ENCODE assay signal across 2 cellular contexts in the genomic region with DNA sequence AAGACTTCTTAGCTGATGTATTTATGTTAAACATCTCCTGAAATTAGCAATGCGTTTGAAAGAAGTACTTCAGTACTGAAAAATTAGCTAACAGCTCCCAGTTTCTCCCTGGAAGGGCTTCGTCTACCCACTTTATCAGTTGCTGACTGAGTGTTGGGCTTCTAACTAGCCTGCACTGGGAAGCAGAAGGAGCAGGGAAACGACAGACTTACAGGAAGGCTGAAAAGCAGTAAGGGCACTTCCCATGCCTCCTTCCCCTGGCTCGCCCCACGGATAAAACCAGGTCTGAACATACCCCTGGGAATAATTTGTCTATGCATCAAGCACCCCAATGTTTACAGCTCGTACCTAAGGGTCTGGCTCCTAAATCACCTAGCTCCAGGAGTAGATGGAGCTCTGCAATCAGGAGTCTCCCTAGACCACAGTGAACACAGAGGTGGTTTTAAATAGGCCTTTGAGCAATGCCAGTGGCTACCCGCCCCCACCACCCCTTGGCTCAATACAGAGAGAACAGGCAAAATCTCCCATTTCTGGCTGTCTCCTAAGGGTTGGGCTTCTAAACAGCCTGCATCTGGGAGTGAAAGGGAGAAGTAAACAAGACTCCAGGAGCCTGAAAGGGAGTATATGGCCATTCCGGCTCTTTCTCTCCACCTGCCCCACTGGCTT.
TF ChIP-seq lines count a peak whose summit lies in the region.

No MANE protein-coding gene starts in this region.

TF ChIP-seq in H1, 55 proteins besides CTCF, POLR2A, EP300 and RAD21:
- TF ChIP-seq CBX5 (IDR thresholded peaks at IDR 0.05; ENCODE audit: low read depth, low read length) (no peak), SAP30 (IDR thresholded peaks at IDR 0.05; ENCODE audit: insufficient read depth, insufficient replicate concordance, low read length) (no peak), SP1 (IDR thresholded peaks at IDR 0.05; ENCODE audit: low read depth, low read length) (no peak), SP4 (IDR thresholded peaks at IDR 0.05; ENCODE audit: low read length) (no peak), CBX8 (IDR thresholded peaks at IDR 0.05; ENCODE audit: borderline replicate concordance, low read depth, low read length) (no peak), ASH2L (IDR thresholded peaks at IDR 0.05; ENCODE audit: low read length) (no peak), HDAC6 (IDR thresholded peaks at IDR 0.05; ENCODE audit: low read depth, low read length) (no peak), KDM4A (IDR thresholded peaks at IDR 0.05; ENCODE audit: low read depth, low read length, severe bottlenecking) (no peak), RXRA (IDR thresholded peaks at IDR 0.05; ENCODE audit: insufficient read depth, low read depth, low read length) (no peak), TBP (IDR thresholded peaks at IDR 0.05; ENCODE audit: low read depth, low read length) (no peak), EGR1 (IDR thresholded peaks at IDR 0.05; ENCODE audit: borderline replicate concordance, low read depth, low read length) (no peak), TAF7 (optimal IDR thresholded peaks at IDR 0.05; ENCODE audit: borderline replicate concordance, low read depth, low read length) (no peak)
- TF ChIP-seq, protein P1, sequence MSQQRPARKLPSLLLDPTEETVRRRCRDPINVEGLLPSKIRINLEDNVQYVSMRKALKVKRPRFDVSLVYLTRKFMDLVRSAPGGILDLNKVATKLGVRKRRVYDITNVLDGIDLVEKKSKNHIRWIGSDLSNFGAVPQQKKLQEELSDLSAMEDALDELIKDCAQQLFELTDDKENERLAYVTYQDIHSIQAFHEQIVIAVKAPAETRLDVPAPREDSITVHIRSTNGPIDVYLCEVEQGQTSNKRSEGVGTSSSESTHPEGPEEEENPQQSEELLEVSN (IDR thresholded peaks at IDR 0.05) = no peak

TF ChIP-seq in HepG2, 621 proteins besides CTCF, POLR2A, EP300 and RAD21:
- no peak for TF ChIP-seq ZNF720 (CRISPR knock-in tag; IDR thresholded peaks at IDR 0.05)
- TF ChIP-seq SRSF1 (optimal IDR thresholded peaks at IDR 0.05; ENCODE audit: low read depth, low read length) = no peak
- peak; percentile 43 for TF ChIP-seq POLR2AphosphoS5 (IDR thresholded peaks at IDR 0.05; ENCODE audit: low read depth, low read length)
- TF ChIP-seq, protein P2, sequence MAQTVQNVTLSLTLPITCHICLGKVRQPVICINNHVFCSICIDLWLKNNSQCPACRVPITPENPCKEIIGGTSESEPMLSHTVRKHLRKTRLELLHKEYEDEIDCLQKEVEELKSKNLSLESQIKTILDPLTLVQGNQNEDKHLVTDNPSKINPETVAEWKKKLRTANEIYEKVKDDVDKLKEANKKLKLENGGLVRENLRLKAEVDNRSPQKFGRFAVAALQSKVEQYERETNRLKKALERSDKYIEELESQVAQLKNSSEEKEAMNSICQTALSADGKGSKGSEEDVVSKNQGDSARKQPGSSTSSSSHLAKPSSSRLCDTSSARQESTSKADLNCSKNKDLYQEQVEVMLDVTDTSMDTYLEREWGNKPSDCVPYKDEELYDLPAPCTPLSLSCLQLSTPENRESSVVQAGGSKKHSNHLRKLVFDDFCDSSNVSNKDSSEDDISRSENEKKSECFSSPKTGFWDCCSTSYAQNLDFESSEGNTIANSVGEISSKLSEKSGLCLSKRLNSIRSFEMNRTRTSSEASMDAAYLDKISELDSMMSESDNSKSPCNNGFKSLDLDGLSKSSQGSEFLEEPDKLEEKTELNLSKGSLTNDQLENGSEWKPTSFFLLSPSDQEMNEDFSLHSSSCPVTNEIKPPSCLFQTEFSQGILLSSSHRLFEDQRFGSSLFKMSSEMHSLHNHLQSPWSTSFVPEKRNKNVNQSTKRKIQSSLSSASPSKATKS (CRISPR knock-in tag; IDR thresholded peaks at IDR 0.05) = no peak
- TF ChIP-seq, protein P3, sequence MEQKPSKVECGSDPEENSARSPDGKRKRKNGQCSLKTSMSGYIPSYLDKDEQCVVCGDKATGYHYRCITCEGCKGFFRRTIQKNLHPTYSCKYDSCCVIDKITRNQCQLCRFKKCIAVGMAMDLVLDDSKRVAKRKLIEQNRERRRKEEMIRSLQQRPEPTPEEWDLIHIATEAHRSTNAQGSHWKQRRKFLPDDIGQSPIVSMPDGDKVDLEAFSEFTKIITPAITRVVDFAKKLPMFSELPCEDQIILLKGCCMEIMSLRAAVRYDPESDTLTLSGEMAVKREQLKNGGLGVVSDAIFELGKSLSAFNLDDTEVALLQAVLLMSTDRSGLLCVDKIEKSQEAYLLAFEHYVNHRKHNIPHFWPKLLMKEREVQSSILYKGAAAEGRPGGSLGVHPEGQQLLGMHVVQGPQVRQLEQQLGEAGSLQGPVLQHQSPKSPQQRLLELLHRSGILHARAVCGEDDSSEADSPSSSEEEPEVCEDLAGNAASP (CRISPR knock-in tag; IDR thresholded peaks at IDR 0.05; ENCODE audit: borderline replicate concordance) = no peak
- TF ChIP-seq RBM22 (optimal IDR thresholded peaks at IDR 0.05; ENCODE audit: low read length) = peak; percentile 97
- no peak for TF ChIP-seq TARDBP (CRISPR knock-in tag; IDR thresholded peaks at IDR 0.05)
- no peak for TF ChIP-seq ZNF326 (CRISPR knock-in tag; IDR thresholded peaks at IDR 0.05; ENCODE audit: borderline replicate concordance)
- TF ChIP-seq, protein P4, sequence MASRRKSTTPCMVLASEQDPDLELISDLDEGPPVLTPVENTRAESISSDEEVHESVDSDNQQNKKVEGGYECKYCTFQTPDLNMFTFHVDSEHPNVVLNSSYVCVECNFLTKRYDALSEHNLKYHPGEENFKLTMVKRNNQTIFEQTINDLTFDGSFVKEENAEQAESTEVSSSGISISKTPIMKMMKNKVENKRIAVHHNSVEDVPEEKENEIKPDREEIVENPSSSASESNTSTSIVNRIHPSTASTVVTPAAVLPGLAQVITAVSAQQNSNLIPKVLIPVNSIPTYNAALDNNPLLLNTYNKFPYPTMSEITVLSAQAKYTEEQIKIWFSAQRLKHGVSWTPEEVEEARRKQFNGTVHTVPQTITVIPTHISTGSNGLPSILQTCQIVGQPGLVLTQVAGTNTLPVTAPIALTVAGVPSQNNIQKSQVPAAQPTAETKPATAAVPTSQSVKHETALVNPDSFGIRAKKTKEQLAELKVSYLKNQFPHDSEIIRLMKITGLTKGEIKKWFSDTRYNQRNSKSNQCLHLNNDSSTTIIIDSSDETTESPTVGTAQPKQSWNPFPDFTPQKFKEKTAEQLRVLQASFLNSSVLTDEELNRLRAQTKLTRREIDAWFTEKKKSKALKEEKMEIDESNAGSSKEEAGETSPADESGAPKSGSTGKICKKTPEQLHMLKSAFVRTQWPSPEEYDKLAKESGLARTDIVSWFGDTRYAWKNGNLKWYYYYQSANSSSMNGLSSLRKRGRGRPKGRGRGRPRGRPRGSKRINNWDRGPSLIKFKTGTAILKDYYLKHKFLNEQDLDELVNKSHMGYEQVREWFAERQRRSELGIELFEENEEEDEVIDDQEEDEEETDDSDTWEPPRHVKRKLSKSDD (CRISPR knock-in tag; IDR thresholded peaks at IDR 0.05; ENCODE audit: low read depth) = no peak
- no peak for TF ChIP-seq SMAD9 (CRISPR knock-in tag; IDR thresholded peaks at IDR 0.05)
- TF ChIP-seq ZNF607 (CRISPR knock-in tag; IDR thresholded peaks at IDR 0.05; ENCODE audit: borderline replicate concordance) = no peak
- peak; percentile 2; the same call in 1 of the 2 replicates for TF ChIP-seq RBFOX2 (IDR thresholded peaks at IDR 0.05; ENCODE audit: low read depth, low read length)
- TF ChIP-seq, protein P5, sequence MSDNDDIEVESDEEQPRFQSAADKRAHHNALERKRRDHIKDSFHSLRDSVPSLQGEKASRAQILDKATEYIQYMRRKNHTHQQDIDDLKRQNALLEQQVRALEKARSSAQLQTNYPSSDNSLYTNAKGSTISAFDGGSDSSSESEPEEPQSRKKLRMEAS (IDR thresholded peaks at IDR 0.05) = no peak
- no peak for TF ChIP-seq ZNF3 (CRISPR knock-in tag; IDR thresholded peaks at IDR 0.05)
- TF ChIP-seq HMG20A (CRISPR knock-in tag; IDR thresholded peaks at IDR 0.05; ENCODE audit: borderline replicate concordance) = no peak
- TF ChIP-seq YEATS4 (CRISPR knock-in tag; IDR thresholded peaks at IDR 0.05; ENCODE audit: borderline replicate concordance) = no peak
- peak; percentile 89; the same call in 1 of the 2 replicates for TF ChIP-seq PAF1 (CRISPR knock-in tag; IDR thresholded peaks at IDR 0.05)
- TF ChIP-seq CBFB (CRISPR knock-in tag; IDR thresholded peaks at IDR 0.05) = no peak
- TF ChIP-seq, protein P6, sequence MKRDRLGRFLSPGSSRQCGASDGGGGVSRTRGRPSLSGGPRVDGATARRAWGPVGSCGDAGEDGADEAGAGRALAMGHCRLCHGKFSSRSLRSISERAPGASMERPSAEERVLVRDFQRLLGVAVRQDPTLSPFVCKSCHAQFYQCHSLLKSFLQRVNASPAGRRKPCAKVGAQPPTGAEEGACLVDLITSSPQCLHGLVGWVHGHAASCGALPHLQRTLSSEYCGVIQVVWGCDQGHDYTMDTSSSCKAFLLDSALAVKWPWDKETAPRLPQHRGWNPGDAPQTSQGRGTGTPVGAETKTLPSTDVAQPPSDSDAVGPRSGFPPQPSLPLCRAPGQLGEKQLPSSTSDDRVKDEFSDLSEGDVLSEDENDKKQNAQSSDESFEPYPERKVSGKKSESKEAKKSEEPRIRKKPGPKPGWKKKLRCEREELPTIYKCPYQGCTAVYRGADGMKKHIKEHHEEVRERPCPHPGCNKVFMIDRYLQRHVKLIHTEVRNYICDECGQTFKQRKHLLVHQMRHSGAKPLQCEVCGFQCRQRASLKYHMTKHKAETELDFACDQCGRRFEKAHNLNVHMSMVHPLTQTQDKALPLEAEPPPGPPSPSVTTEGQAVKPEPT (CRISPR knock-in tag; IDR thresholded peaks at IDR 0.05; ENCODE audit: low read depth) = no peak
- no peak for TF ChIP-seq ZNF235 (CRISPR knock-in tag; IDR thresholded peaks at IDR 0.05; ENCODE audit: borderline replicate concordance)
- TF ChIP-seq, protein P7, sequence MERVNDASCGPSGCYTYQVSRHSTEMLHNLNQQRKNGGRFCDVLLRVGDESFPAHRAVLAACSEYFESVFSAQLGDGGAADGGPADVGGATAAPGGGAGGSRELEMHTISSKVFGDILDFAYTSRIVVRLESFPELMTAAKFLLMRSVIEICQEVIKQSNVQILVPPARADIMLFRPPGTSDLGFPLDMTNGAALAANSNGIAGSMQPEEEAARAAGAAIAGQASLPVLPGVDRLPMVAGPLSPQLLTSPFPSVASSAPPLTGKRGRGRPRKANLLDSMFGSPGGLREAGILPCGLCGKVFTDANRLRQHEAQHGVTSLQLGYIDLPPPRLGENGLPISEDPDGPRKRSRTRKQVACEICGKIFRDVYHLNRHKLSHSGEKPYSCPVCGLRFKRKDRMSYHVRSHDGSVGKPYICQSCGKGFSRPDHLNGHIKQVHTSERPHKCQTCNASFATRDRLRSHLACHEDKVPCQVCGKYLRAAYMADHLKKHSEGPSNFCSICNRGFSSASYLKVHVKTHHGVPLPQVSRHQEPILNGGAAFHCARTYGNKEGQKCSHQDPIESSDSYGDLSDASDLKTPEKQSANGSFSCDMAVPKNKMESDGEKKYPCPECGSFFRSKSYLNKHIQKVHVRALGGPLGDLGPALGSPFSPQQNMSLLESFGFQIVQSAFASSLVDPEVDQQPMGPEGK (CRISPR knock-in tag; IDR thresholded peaks at IDR 0.05) = no peak
- TF ChIP-seq NAIF1 (CRISPR knock-in tag; IDR thresholded peaks at IDR 0.05; ENCODE audit: borderline replicate concordance) = 0 out of 2 replicates have a peak, but pooled peaks have one; percentile 20
- TF ChIP-seq HNRNPL (IDR thresholded peaks at IDR 0.05; ENCODE audit: low read depth, low read length) = no peak
- no peak for TF ChIP-seq BRD4 (CRISPR knock-in tag; IDR thresholded peaks at IDR 0.05)
- TF ChIP-seq, protein P8, sequence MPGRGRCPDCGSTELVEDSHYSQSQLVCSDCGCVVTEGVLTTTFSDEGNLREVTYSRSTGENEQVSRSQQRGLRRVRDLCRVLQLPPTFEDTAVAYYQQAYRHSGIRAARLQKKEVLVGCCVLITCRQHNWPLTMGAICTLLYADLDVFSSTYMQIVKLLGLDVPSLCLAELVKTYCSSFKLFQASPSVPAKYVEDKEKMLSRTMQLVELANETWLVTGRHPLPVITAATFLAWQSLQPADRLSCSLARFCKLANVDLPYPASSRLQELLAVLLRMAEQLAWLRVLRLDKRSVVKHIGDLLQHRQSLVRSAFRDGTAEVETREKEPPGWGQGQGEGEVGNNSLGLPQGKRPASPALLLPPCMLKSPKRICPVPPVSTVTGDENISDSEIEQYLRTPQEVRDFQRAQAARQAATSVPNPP (CRISPR knock-in tag; IDR thresholded peaks at IDR 0.05) = peak; percentile 16; the same call in 1 of the 2 replicates
- no peak for TF ChIP-seq YY1 (IDR thresholded peaks at IDR 0.05; ENCODE audit: insufficient read depth, insufficient replicate concordance, low read depth, low read length)
- no peak for TF ChIP-seq RAD51 (IDR thresholded peaks at IDR 0.05; ENCODE audit: borderline replicate concordance)
- 0 out of 2 replicates have a peak, but pooled peaks have one; percentile 17 for TF ChIP-seq SSRP1 (CRISPR knock-in tag; IDR thresholded peaks at IDR 0.05)
- no peak for TF ChIP-seq MIXL1 (CRISPR knock-in tag; IDR thresholded peaks at IDR 0.05)
- TF ChIP-seq, protein P9, sequence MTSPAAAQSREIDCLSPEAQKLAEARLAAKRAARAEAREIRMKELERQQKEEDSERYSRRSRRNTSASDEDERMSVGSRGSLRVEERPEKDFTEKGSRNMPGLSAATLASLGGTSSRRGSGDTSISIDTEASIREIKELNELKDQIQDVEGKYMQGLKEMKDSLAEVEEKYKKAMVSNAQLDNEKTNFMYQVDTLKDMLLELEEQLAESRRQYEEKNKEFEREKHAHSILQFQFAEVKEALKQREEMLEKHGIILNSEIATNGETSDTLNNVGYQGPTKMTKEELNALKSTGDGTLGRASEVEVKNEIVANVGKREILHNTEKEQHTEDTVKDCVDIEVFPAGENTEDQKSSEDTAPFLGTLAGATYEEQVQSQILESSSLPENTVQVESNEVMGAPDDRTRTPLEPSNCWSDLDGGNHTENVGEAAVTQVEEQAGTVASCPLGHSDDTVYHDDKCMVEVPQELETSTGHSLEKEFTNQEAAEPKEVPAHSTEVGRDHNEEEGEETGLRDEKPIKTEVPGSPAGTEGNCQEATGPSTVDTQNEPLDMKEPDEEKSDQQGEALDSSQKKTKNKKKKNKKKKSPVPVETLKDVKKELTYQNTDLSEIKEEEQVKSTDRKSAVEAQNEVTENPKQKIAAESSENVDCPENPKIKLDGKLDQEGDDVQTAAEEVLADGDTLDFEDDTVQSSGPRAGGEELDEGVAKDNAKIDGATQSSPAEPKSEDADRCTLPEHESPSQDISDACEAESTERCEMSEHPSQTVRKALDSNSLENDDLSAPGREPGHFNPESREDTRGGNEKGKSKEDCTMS (CRISPR knock-in tag; conservative IDR thresholded peaks at IDR 0.05) = no peak
- TF ChIP-seq POLR2G (IDR thresholded peaks at IDR 0.05; ENCODE audit: low read depth, low read length) = peak; percentile 68
- TF ChIP-seq KDM4B (CRISPR knock-in tag; IDR thresholded peaks at IDR 0.05) = no peak
- TF ChIP-seq ZNF124 (CRISPR knock-in tag; IDR thresholded peaks at IDR 0.05) = no peak
